40 cellular contexts compared by ENCODE assay signal in the genomic region with DNA sequence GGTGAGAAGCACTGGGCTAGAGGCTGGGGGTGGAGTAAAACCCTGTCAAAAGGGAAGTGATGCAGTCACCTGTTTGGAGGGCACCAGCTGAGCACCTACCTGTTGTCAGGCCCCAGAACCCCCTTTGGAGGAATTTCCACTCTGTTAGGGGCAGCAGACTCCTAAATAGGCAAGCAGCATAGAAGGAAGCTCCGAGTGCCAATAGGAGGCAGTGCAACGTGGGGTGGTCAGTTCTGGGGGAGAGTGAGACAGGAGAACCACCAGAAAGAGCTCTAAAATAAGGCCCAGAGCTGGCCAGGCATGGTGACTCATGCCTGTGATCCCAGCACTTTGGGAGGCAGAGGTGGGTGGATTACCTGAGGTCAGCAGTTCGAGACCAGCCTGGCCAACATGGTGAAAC.
"Had no signal": no experiment of that assay in that cellular context is flagged by ENCODE, and none has a peak within 500 bp of the region (broad histone marks: within the 10 kb centered on the region; RNA-seq: fewer than 3 reads in every experiment).

No MANE protein-coding gene starts in this region.

- H3K36me3 Mint-ChIP-seq: activated CD8-positive, alpha-beta memory T cell treated with anti-CD3 and anti-CD28 coated beads, Interleukin-2, amount 10 ng/mL, durations not matched to agents 7 days and 5 days; activated naive CD4-positive, alpha-beta T cell treated with anti-CD3 and anti-CD28 coated beads, Interleukin-2, amount 10 ng/mL, durations not matched to agents 7 days and 5 days; activated naive CD4-positive, alpha-beta T cell treated with anti-CD3 and anti-CD28 coated beads, Interleukin-2, amount 50 U/mL, for 24 hours; activated naive CD8-positive, alpha-beta T cell; activated naive CD8-positive, alpha-beta T cell treated with anti-CD3 and anti-CD28 coated beads, Interleukin-2, amount 10 ng/mL, durations not matched to agents 7 days and 5 days; brain; WTC11 had no signal

- H3K27ac Mint-ChIP-seq: activated CD4-positive, alpha-beta memory T cell treated with anti-CD3 and anti-CD28 coated beads, Interleukin-2, amount 10 ng/mL, durations not matched to agents 7 days and 5 days; activated CD4-positive, alpha-beta T cell treated with anti-CD3 and anti-CD28 coated beads for 36 hours; activated CD4-positive, alpha-beta T cell treated with anti-CD3 and anti-CD28 coated beads, Interleukin-2, amount 10 ng/mL, durations not matched to agents 7 days and 5 days; activated CD8-positive, alpha-beta memory T cell treated with anti-CD3 and anti-CD28 coated beads, Interleukin-2, amount 10 ng/mL, durations not matched to agents 7 days and 5 days; activated CD8-positive, alpha-beta T cell treated with anti-CD3 and anti-CD28 coated beads, Interleukin-2, amount 10 ng/mL, durations not matched to agents 7 days and 5 days; activated naive CD4-positive, alpha-beta T cell treated with anti-CD3 and anti-CD28 coated beads, Interleukin-2, amount 10 ng/mL, durations not matched to agents 7 days and 5 days; activated naive CD4-positive, alpha-beta T cell treated with anti-CD3 and anti-CD28 coated beads, Interleukin-2, amount 50 U/mL, for 24 hours; activated naive CD8-positive, alpha-beta T cell; activated naive CD8-positive, alpha-beta T cell treated with anti-CD3 and anti-CD28 coated beads, Interleukin-2, amount 10 ng/mL, durations not matched to agents 7 days and 5 days; activated naive CD8-positive, alpha-beta T cell treated with anti-CD3 and anti-CD28 coated beads, Interleukin-2, amount 50 U/mL, for 24 hours; activated T-cell treated with anti-CD3 and anti-CD28 coated beads, Interleukin-2, amount 50 U/mL, for 24 hours; activated T-helper 2 cell treated with anti-CD3 and anti-CD28 coated beads, Interferon-gamma antibody, Interleukin-2, Interleukin-4, amounts not matched to agents 10 μg/mL and 5 μg/mL and 100 μg/mL, durations not matched to agents 14 hours and 24 hours and 36 hours; brain; T-helper 1 cell treated with Interleukin-12 subunit alpha and Interleukin-12 subunit beta and Interleukin-4 antibody, amounts not matched to agents 30 μg/mL and 1 μg/mL, for 36 hours; T-helper 2 cell treated with Interferon-gamma antibody and Interleukin-4, amounts not matched to agents 5 μg/mL and 100 μg/mL, for 36 hours; WTC11 had no signal

- ATAC-seq: activated CD4-positive, alpha-beta T cell treated with anti-CD3 and anti-CD28 coated beads for 36 hours; activated CD4-positive, CD25-positive, alpha-beta regulatory T cell treated with anti-CD3 and anti-CD28 coated beads, Interleukin-2, amount 50 U/mL, for 24 hours; activated CD8-positive, alpha-beta memory T cell treated with anti-CD3 and anti-CD28 coated beads, Interleukin-2, amount 10 ng/mL, durations not matched to agents 7 days and 5 days; activated CD8-positive, alpha-beta T cell treated with anti-CD3 and anti-CD28 coated beads, Interleukin-2, amount 10 ng/mL, durations not matched to agents 7 days and 5 days; activated naive CD8-positive, alpha-beta T cell treated with anti-CD3 and anti-CD28 coated beads, Interleukin-2, amount 50 U/mL, for 24 hours; WTC11 had no signal

- H3K4me3 ChIP-seq: ascending aorta, cardiac muscle cell had no signal

- H3K27me3 Mint-ChIP-seq: activated CD4-positive, alpha-beta memory T cell treated with anti-CD3 and anti-CD28 coated beads, Interleukin-2, amount 10 ng/mL, durations not matched to agents 7 days and 5 days; activated CD4-positive, alpha-beta T cell treated with anti-CD3 and anti-CD28 coated beads, Interleukin-2, amount 10 ng/mL, durations not matched to agents 7 days and 5 days had no signal

- H3K4me3 Mint-ChIP-seq: activated CD4-positive, alpha-beta memory T cell treated with anti-CD3 and anti-CD28 coated beads, Interleukin-2, amount 10 ng/mL, durations not matched to agents 7 days and 5 days; activated CD4-positive, alpha-beta T cell treated with anti-CD3 and anti-CD28 coated beads for 36 hours; activated CD4-positive, alpha-beta T cell treated with anti-CD3 and anti-CD28 coated beads, Interleukin-2, amount 10 ng/mL, durations not matched to agents 7 days and 5 days; activated CD8-positive, alpha-beta memory T cell treated with anti-CD3 and anti-CD28 coated beads, Interleukin-2, amount 10 ng/mL, durations not matched to agents 7 days and 5 days; activated CD8-positive, alpha-beta T cell treated with anti-CD3 and anti-CD28 coated beads, Interleukin-2, amount 10 ng/mL, durations not matched to agents 7 days and 5 days; activated naive CD4-positive, alpha-beta T cell treated with anti-CD3 and anti-CD28 coated beads, Interleukin-2, amount 10 ng/mL, durations not matched to agents 7 days and 5 days; activated naive CD4-positive, alpha-beta T cell treated with anti-CD3 and anti-CD28 coated beads, Interleukin-2, amount 50 U/mL, for 24 hours; activated naive CD8-positive, alpha-beta T cell; activated naive CD8-positive, alpha-beta T cell treated with anti-CD3 and anti-CD28 coated beads, Interleukin-2, amount 10 ng/mL, durations not matched to agents 7 days and 5 days; activated naive CD8-positive, alpha-beta T cell treated with anti-CD3 and anti-CD28 coated beads, Interleukin-2, amount 50 U/mL, for 24 hours; activated T-cell treated with anti-CD3 and anti-CD28 coated beads, Interleukin-2, amount 50 U/mL, for 24 hours; brain; central memory CD8-positive, alpha-beta T cell; T-helper 1 cell treated with Interleukin-12 subunit alpha and Interleukin-12 subunit beta and Interleukin-4 antibody, amounts not matched to agents 30 μg/mL and 1 μg/mL, for 36 hours; T-helper 2 cell treated with Interferon-gamma antibody and Interleukin-4, amounts not matched to agents 5 μg/mL and 100 μg/mL, for 36 hours; WTC11 had no signal

- H3K36me3 ChIP-seq: ascending aorta, cardiac muscle cell had no signal

- DNase-seq: activated CD4-positive, alpha-beta memory T cell treated with anti-CD3 and anti-CD28 coated beads, Interleukin-2, amount 10 ng/mL, durations not matched to agents 7 days and 5 days; activated CD4-positive, alpha-beta T cell treated with anti-CD3 and anti-CD28 coated beads for 1 hour; activated CD4-positive, alpha-beta T cell treated with anti-CD3 and anti-CD28 coated beads for 36 hours; activated CD4-positive, alpha-beta T cell treated with anti-CD3 and anti-CD28 coated beads for 48 hours; activated CD4-positive, alpha-beta T cell treated with anti-CD3 and anti-CD28 coated beads, Interleukin-2, amount 10 ng/mL, durations not matched to agents 7 days and 5 days; activated CD4-positive, alpha-beta T cell treated with anti-CD3 and anti-CD28 coated beads, Interleukin-2, amount 50 U/mL, for 48 hours; activated CD4-positive, CD25-positive, alpha-beta regulatory T cell; activated CD8-positive, alpha-beta memory T cell treated with anti-CD3 and anti-CD28 coated beads for 24 hours; activated CD8-positive, alpha-beta memory T cell treated with anti-CD3 and anti-CD28 coated beads, Interleukin-2, amount 10 ng/mL, durations not matched to agents 7 days and 5 days; activated CD8-positive, alpha-beta memory T cell treated with anti-CD3 and anti-CD28 coated beads, Interleukin-2, amount 50 U/mL, for 48 hours; activated CD8-positive, alpha-beta T cell treated with anti-CD3 and anti-CD28 coated beads, Interleukin-2, amount 10 ng/mL, durations not matched to agents 7 days and 5 days; activated effector memory CD4-positive, alpha-beta T cell treated with Interleukin-2 at 50 U/mL for 16 hours; activated gamma-delta T cell; activated naive CD4-positive, alpha-beta T cell treated with anti-CD3 and anti-CD28 coated beads, Interleukin-2, amount 10 ng/mL, durations not matched to agents 7 days and 5 days; activated naive CD4-positive, alpha-beta T cell treated with Interleukin-2 at 50 U/mL for 16 hours; activated naive CD8-positive, alpha-beta T cell treated with anti-CD3 and anti-CD28 coated beads, Interleukin-2, amount 10 ng/mL, durations not matched to agents 7 days and 5 days; activated naive CD8-positive, alpha-beta T cell treated with anti-CD3 and anti-CD28 coated beads, Interleukin-2, amount 50 U/mL, for 24 hours; activated T-cell treated with anti-CD3 and anti-CD28 coated beads, Interleukin-2, amount 50 U/mL, for 24 hours; activated T-cell treated with anti-CD3 and anti-CD28 coated beads, Interleukin-2, amount 50 U/mL, for 48 hours; amygdala; anterior cingulate cortex; caudate nucleus; cerebellar nuclear complex; T-helper 1 cell; T-helper 2 cell; T-helper 9 cell had no signal

- H3K9me3 ChIP-seq: ascending aorta had no signal

- H3K27me3 ChIP-seq: ascending aorta, cardiac muscle cell had no signal

- H3K4me1 ChIP-seq: ascending aorta had no signal

- H3K27ac ChIP-seq: ascending aorta, cardiac muscle cell, VCaP had no signal

- FAIRE-seq: bronchial epithelial cell, TTC549 had no signal

- H3K9me3 Mint-ChIP-seq: activated CD4-positive, alpha-beta memory T cell treated with anti-CD3 and anti-CD28 coated beads, Interleukin-2, amount 10 ng/mL, durations not matched to agents 7 days and 5 days; activated CD4-positive, alpha-beta T cell treated with anti-CD3 and anti-CD28 coated beads, Interleukin-2, amount 10 ng/mL, durations not matched to agents 7 days and 5 days; activated naive CD4-positive, alpha-beta T cell treated with anti-CD3 and anti-CD28 coated beads, Interleukin-2, amount 10 ng/mL, durations not matched to agents 7 days and 5 days; activated naive CD4-positive, alpha-beta T cell treated with anti-CD3 and anti-CD28 coated beads, Interleukin-2, amount 50 U/mL, for 24 hours; activated naive CD8-positive, alpha-beta T cell treated with anti-CD3 and anti-CD28 coated beads, Interleukin-2, amount 10 ng/mL, durations not matched to agents 7 days and 5 days; activated naive CD8-positive, alpha-beta T cell treated with anti-CD3 and anti-CD28 coated beads, Interleukin-2, amount 50 U/mL, for 24 hours; activated T-cell treated with anti-CD3 and anti-CD28 coated beads, Interleukin-2, amount 50 U/mL, for 24 hours; activated T-helper 2 cell treated with anti-CD3 and anti-CD28 coated beads, Interferon-gamma antibody, Interleukin-2, Interleukin-4, amounts not matched to agents 10 μg/mL and 5 μg/mL and 100 μg/mL, durations not matched to agents 14 hours and 24 hours and 36 hours; central memory CD8-positive, alpha-beta T cell; T-helper 1 cell treated with Interleukin-12 subunit alpha and Interleukin-12 subunit beta and Interleukin-4 antibody, amounts not matched to agents 30 μg/mL and 1 μg/mL, for 36 hours; T-helper 2 cell treated with Interferon-gamma antibody and Interleukin-4, amounts not matched to agents 5 μg/mL and 100 μg/mL, for 36 hours had no signal

- H3K4me1 Mint-ChIP-seq: activated CD4-positive, alpha-beta memory T cell treated with anti-CD3 and anti-CD28 coated beads, Interleukin-2, amount 10 ng/mL, durations not matched to agents 7 days and 5 days; activated CD4-positive, alpha-beta T cell treated with anti-CD3 and anti-CD28 coated beads for 36 hours; activated CD4-positive, alpha-beta T cell treated with anti-CD3 and anti-CD28 coated beads, Interleukin-2, amount 10 ng/mL, durations not matched to agents 7 days and 5 days; activated CD8-positive, alpha-beta memory T cell treated with anti-CD3 and anti-CD28 coated beads, Interleukin-2, amount 10 ng/mL, durations not matched to agents 7 days and 5 days; activated naive CD4-positive, alpha-beta T cell treated with anti-CD3 and anti-CD28 coated beads, Interleukin-2, amount 10 ng/mL, durations not matched to agents 7 days and 5 days; activated naive CD4-positive, alpha-beta T cell treated with anti-CD3 and anti-CD28 coated beads, Interleukin-2, amount 50 U/mL, for 24 hours; activated naive CD8-positive, alpha-beta T cell treated with anti-CD3 and anti-CD28 coated beads, Interleukin-2, amount 10 ng/mL, durations not matched to agents 7 days and 5 days; activated naive CD8-positive, alpha-beta T cell treated with anti-CD3 and anti-CD28 coated beads, Interleukin-2, amount 50 U/mL, for 24 hours; central memory CD8-positive, alpha-beta T cell had no signal
